Comparison of ENCODE assay signal across 14 cellular contexts in the genomic region with DNA sequence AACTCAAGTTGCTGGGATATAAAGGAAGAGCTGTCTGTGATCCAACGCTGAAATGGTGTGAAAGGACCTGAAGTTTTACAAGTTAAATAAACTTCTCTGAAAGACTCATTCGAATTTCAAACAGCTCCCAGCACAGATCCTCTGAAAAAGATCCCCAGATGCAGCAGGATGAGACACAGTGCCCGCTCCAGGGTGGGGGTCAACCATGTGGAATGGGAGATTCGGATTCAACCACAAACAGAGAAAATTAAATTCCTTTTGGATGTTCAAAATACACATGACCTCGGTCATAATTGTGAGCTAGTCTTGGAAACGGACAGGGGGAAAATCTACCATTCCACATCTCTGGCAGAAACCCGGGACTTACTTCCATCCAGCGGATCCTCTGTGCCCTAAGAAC.
DNase-seq lines count a peak whose midpoint lies in the region; ATAC-seq and TF ChIP-seq lines count a peak whose summit lies in the region.
"Had no signal": no experiment of that assay in that cellular context is flagged by ENCODE, and none has a peak within 500 bp of the region (broad histone marks: within the 10 kb centered on the region; RNA-seq: fewer than 3 reads in every experiment).

No MANE protein-coding gene starts in this region.

- peak overlapping the region in 1 of 2 donors; percentile 85 for H3K27ac Mint-ChIP-seq in effector memory CD8-positive, alpha-beta T cell
- peak overlapping the region in 7 of 10 donors; percentile 81 to 98 (median 94) for H3K27ac Mint-ChIP-seq in naive thymus-derived CD8-positive, alpha-beta T cell
- H3K27ac Mint-ChIP-seq: activated T-helper 1 cell treated with anti-CD3 and anti-CD28 coated beads, Interleukin-12 subunit alpha, Interleukin-12 subunit beta, Interleukin-2, Interleukin-4 antibody, amounts not matched to agents 30 ng/mL and 10 ng/mL and 1 ng/mL, durations not matched to agents 14 hours and 24 hours and 36 hours had no signal

- peaks cover 12% of the 10 kb centered on the region for H3K27me3 ChIP-seq in AG04450 (ENCODE audit: control insufficient read depth, insufficient read depth, low read length)
- H3K27me3 ChIP-seq: BLaER1 treated with 17β-estradiol and CSF1 and Interleukin-3, amounts not matched to agents 10 nM and 100 nM had no signal

- peak overlapping the region; percentile 40 to 42 for H3K4me3 Mint-ChIP-seq in effector memory CD8-positive, alpha-beta T cell
- H3K4me3 Mint-ChIP-seq in naive thymus-derived CD8-positive, alpha-beta T cell: peak overlapping the region in 1 of 10 donors; percentile 78
- H3K4me3 Mint-ChIP-seq: activated T-helper 1 cell treated with anti-CD3 and anti-CD28 coated beads, Interleukin-12 subunit alpha, Interleukin-12 subunit beta, Interleukin-2, Interleukin-4 antibody, amounts not matched to agents 30 ng/mL and 10 ng/mL and 1 ng/mL, durations not matched to agents 14 hours and 24 hours and 36 hours had no signal

- peak overlapping the region; percentile 83 for H3K27ac ChIP-seq in AG04450 (ENCODE audit: low read depth, low read length)

- DNase-seq in AG04450 (ENCODE audit: low read depth, low spot score): no peak
- peak; percentile 26 for DNase-seq in HFF-Myc (ENCODE audit: extremely low read depth, low read depth)
- no peak for DNase-seq in effector memory CD8-positive, alpha-beta T cell
- no peak for DNase-seq in naive thymus-derived CD8-positive, alpha-beta T cell
- DNase-seq in effector CD4-positive, alpha-beta T cell: no peak
- DNase-seq in SK-N-DZ (ENCODE audit: low spot score): no peak
- DNase-seq in activated effector memory CD4-positive, alpha-beta T cell treated with anti-CD3 and anti-CD28 coated beads, Interleukin-2, amount 50 U/mL, for 16 hours: no peak
- DNase-seq: activated CD4-positive, alpha-beta T cell treated with anti-CD3 and anti-CD28 coated beads for 4 hours; GOT3; stimulated activated CD4-positive, alpha-beta T cell treated with anti-CD3 and anti-CD28 coated beads, Interleukin-1b, Interleukin-23, amount 100 ng/mL, for 48 hours; T-helper 1 cell had no signal

- POLR2A ChIA-PET in AG04450 (lab: Yijun Ruan, JAX): interaction anchor here (0.6 to 1.6 kb wide), 5 partner anchors 21 to 237 kb away, joined by 3 to 7 read pairs (median 3); a partner anchor contains a TSS
- POLR2A ChIA-PET in naive thymus-derived CD8-positive, alpha-beta T cell (lab: Charles Lee): interaction anchor here (2.0 to 2.1 kb wide), 2 partner anchors 12 to 124 kb away, joined by 10 read pairs; no protein-coding TSS in a partner anchor

- peaks cover 20 to 23% of the 10 kb centered on the region in 2 donors for H3K4me1 Mint-ChIP-seq in effector memory CD8-positive, alpha-beta T cell (ENCODE audit: low read depth in 2 of 2)
- H3K4me1 Mint-ChIP-seq in naive thymus-derived CD8-positive, alpha-beta T cell: peaks cover 23 to 50% (median 40%) of the 10 kb centered on the region in 4 donors

- TF ChIP-seq CTCF in AG04450 (IDR thresholded peaks at IDR 0.05; ENCODE audit: low read depth, low read length) (no peak), HFF-Myc (IDR thresholded peaks at IDR 0.05; ENCODE audit: low read depth, low read length, missing control alignments) (no peak)

- H3K9me3 Mint-ChIP-seq in effector memory CD8-positive, alpha-beta T cell: no peaks in the 10 kb centered on the region
- H3K9me3 Mint-ChIP-seq in naive thymus-derived CD8-positive, alpha-beta T cell: no peaks in the 10 kb centered on the region
- H3K9me3 Mint-ChIP-seq: activated T-helper 1 cell treated with anti-CD3 and anti-CD28 coated beads, Interleukin-12 subunit alpha, Interleukin-12 subunit beta, Interleukin-2, Interleukin-4 antibody, amounts not matched to agents 30 ng/mL and 10 ng/mL and 1 ng/mL, durations not matched to agents 14 hours and 24 hours and 36 hours had no signal

- CTCF ChIA-PET in AG04450 (lab: Charles Lee): interaction anchor here (0.8 to 4.9 kb wide), 9 partner anchors 21 to 446 kb away, joined by 3 to 41 read pairs (median 6); no protein-coding TSS in a partner anchor

- peaks cover 3% of the 10 kb centered on the region for H3K36me3 Mint-ChIP-seq in effector memory CD8-positive, alpha-beta T cell (ENCODE audit: insufficient read depth)
- H3K36me3 Mint-ChIP-seq in naive thymus-derived CD8-positive, alpha-beta T cell: peaks cover 0 to 6% (median 0%) of the 10 kb centered on the region in 3 donors

- peaks cover 20% of the 10 kb centered on the region for H3K9me3 ChIP-seq in AG04450 (ENCODE audit: control insufficient read depth, insufficient read depth, low read length)
- H3K9me3 ChIP-seq: BLaER1 treated with 17β-estradiol and CSF1 and Interleukin-3, amounts not matched to agents 10 nM and 100 nM had no signal

- no peak for ATAC-seq in effector memory CD8-positive, alpha-beta T cell (replicated peaks)
- no peak for ATAC-seq in naive thymus-derived CD8-positive, alpha-beta T cell
- no peak for ATAC-seq in GM21717 (IDR thresholded peaks at IDR 0.05; ENCODE audit: unreplicated experiment)

- no peaks in the 10 kb centered on the region for H3K27me3 Mint-ChIP-seq in effector memory CD8-positive, alpha-beta T cell
- H3K27me3 Mint-ChIP-seq in naive thymus-derived CD8-positive, alpha-beta T cell: no peaks in the 10 kb centered on the region

- H3K4me3 ChIP-seq in AG04450 (ENCODE audit: low read depth, low read length) (no peak overlapping the region), HFF-Myc (replicated peaks; ENCODE audit: low read depth, low read length) (no peak overlapping the region)
- H3K4me3 ChIP-seq: BLaER1 treated with 17β-estradiol and CSF1 and Interleukin-3, amounts not matched to agents 10 nM and 100 nM had no signal
